ENCODE assay signal across 1 cellular context in genomic region chr10:71981024-71981867, GRCh38.
A peak's percentile ranks its signal among the peaks of the same experiment; 100 is the strongest.
TF ChIP-seq lines count a peak whose summit lies in the region.

No MANE protein-coding gene starts in this region.

TF ChIP-seq in HepG2, 621 proteins besides CTCF, POLR2A, EP300 and RAD21 (continued from another document and continues in another):
- TF ChIP-seq ZSCAN5A (CRISPR knock-in tag; IDR thresholded peaks at IDR 0.05; ENCODE audit: borderline replicate concordance) (no peak), HNRNPL (IDR thresholded peaks at IDR 0.05; ENCODE audit: low read depth, low read length) (peak; percentile 96), ASH2L (IDR thresholded peaks at IDR 0.05; ENCODE audit: insufficient read length, low read depth, low read length) (peak; percentile 48), DRAP1 (CRISPR knock-in tag; IDR thresholded peaks at IDR 0.05) (peak; percentile 15; the same call in 1 of the 2 replicates), ZNF138 (CRISPR knock-in tag; IDR thresholded peaks at IDR 0.05; ENCODE audit: low read depth) (no peak), ZNF451 (CRISPR knock-in tag; IDR thresholded peaks at IDR 0.05) (no peak), ZBTB42 (CRISPR knock-in tag; IDR thresholded peaks at IDR 0.05) (no peak), BCLAF1 (IDR thresholded peaks at IDR 0.05) (no peak), SIX1 (CRISPR knock-in tag; IDR thresholded peaks at IDR 0.05; ENCODE audit: borderline replicate concordance) (no peak), PCBP2 (optimal IDR thresholded peaks at IDR 0.05; ENCODE audit: low read depth, low read length, poor library complexity, severe bottlenecking) (no peak), ESRRA (CRISPR knock-in tag; IDR thresholded peaks at IDR 0.05; ENCODE audit: low read depth) (no peak), HNRNPLL (IDR thresholded peaks at IDR 0.05; ENCODE audit: low read depth, low read length, poor library complexity, severe bottlenecking) (peak; percentile 41), IKZF1 (IDR thresholded peaks at IDR 0.05) (no peak), ZNF407 (CRISPR knock-in tag; IDR thresholded peaks at IDR 0.05; ENCODE audit: not compliant biosample characterization) (no peak), MAZ (IDR thresholded peaks at IDR 0.05; ENCODE audit: borderline replicate concordance, low read depth, low read length) (no peak), MAZ (CRISPR knock-in tag; IDR thresholded peaks at IDR 0.05; ENCODE audit: low read depth) (0 out of 2 replicates have a peak, but pooled peaks have one; percentile 25), SNAPC4 (CRISPR knock-in tag; IDR thresholded peaks at IDR 0.05) (no peak), ZFP41 (CRISPR knock-in tag; IDR thresholded peaks at IDR 0.05; ENCODE audit: borderline replicate concordance) (no peak), ZFYVE20 (CRISPR knock-in tag; IDR thresholded peaks at IDR 0.05; ENCODE audit: borderline replicate concordance, low read depth) (no peak), KDM3A (CRISPR knock-in tag; IDR thresholded peaks at IDR 0.05; ENCODE audit: low read depth) (no peak), YY1 (IDR thresholded peaks at IDR 0.05; ENCODE audit: insufficient read depth, insufficient replicate concordance, low read depth, low read length) (peak; percentile 85), NCOA5 (CRISPR knock-in tag; IDR thresholded peaks at IDR 0.05) (no peak), ZFP1 (CRISPR knock-in tag; IDR thresholded peaks at IDR 0.05) (no peak), SOX13 (IDR thresholded peaks at IDR 0.05) (no peak), SOX13 (CRISPR knock-in tag; conservative IDR thresholded peaks at IDR 0.05 in 1 of 2, IDR thresholded peaks at IDR 0.05 in 1 of 2) (peak in 1 of 2 experiments; percentile 85; a peak in 2 of 4 replicates), ZNF10 (CRISPR knock-in tag; IDR thresholded peaks at IDR 0.05; ENCODE audit: borderline replicate concordance, low read depth) (no peak), AKNA (CRISPR knock-in tag; IDR thresholded peaks at IDR 0.05; ENCODE audit: borderline replicate concordance) (no peak), MED13 (CRISPR knock-in tag; IDR thresholded peaks at IDR 0.05) (no peak; the same call in 1 of the 2 replicates), ZNF343 (CRISPR knock-in tag; IDR thresholded peaks at IDR 0.05) (no peak), MAF1 (CRISPR knock-in tag; IDR thresholded peaks at IDR 0.05; ENCODE audit: borderline replicate concordance) (no peak), TP53 (CRISPR knock-in tag; conservative IDR thresholded peaks at IDR 0.05) (no peak), E2F1 (CRISPR knock-in tag; IDR thresholded peaks at IDR 0.05) (no peak)
